In genomic region chr19:49959892-49960291, GRCh38 we compare ENCODE assay signal across 12 cellular contexts. TPM values are rescaled to one million over a fixed set of nuclear protein-coding genes. Genes with fewer than 3 reads are reported as not detected.
"Had no signal": no experiment of that assay in that cellular context is flagged by ENCODE, and none has a peak within 500 bp of the region (broad histone marks: within the 10 kb centered on the region; RNA-seq: fewer than 3 reads in every experiment).

No MANE protein-coding gene starts in this region.

RNA-seq across cellular contexts. Expression of gene SIGLEC11, which starts 1.1 kb away (rescaled TPM):
- total RNA-seq: activated CD4-positive, alpha-beta memory T cell treated with anti-CD3 and anti-CD28 coated beads, Interleukin-2, amount 10 ng/mL, durations not matched to agents 7 days and 5 days; activated CD4-positive, alpha-beta T cell treated with anti-CD3 and anti-CD28 coated beads, Interleukin-2, amount 10 ng/mL, durations not matched to agents 7 days and 5 days; activated naive CD4-positive, alpha-beta T cell treated with anti-CD3 and anti-CD28 coated beads, Interleukin-2, amount 50 U/mL, for 72 hours; activated naive CD8-positive, alpha-beta T cell treated with anti-CD3 and anti-CD28 coated beads, Interleukin-2, amount 10 ng/mL, durations not matched to agents 7 days and 5 days; activated T-cell treated with anti-CD3 and anti-CD28 coated beads, Interleukin-2, amount 50 U/mL, for 72 hours; astrocyte; bronchial epithelial cell; dermis blood vessel endothelial cell; fibroblast of lung; fibroblast of villous mesenchyme; T-helper 2 cell treated with Interferon-gamma antibody and Interleukin-4, amounts not matched to agents 100 ng/mL and 5 ng/mL, for 36 hours; WTC11 had no signal
- polyA plus RNA-seq: fibroblast of lung had no signal
